In the genomic region with DNA sequence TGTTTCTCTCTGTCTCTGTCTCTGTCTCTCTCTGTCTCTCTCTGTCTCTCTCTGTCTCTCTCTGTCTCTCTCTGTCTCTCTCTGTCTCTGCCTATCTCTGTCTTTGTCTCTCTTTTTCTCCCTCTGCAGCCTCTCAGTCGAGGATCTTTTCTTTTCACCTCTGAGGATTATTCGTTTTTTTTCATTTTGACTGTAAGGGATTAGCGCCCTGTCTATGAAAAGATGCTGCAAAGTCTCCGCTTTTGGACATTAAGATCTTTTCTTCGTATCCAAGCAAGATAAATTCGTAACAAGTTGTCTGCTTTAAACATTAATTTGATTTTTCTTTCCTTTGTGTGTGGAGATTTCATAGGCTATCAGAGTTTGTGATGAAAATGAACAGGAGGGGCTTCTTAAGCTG, we compare ENCODE assay signal across 13 cellular contexts.
"Had no signal": no experiment of that assay in that cellular context is flagged by ENCODE, and none has a peak within 500 bp of the region (broad histone marks: within the 10 kb centered on the region; RNA-seq: fewer than 3 reads in every experiment).

No MANE protein-coding gene starts in this region.

- H3K36me3 ChIP-seq: pancreas, sigmoid colon, spleen, upper lobe of left lung had no signal

- H3K36me3 Mint-ChIP-seq: brain had no signal

- H3K4me3 ChIP-seq: pancreas, sigmoid colon, spleen, upper lobe of left lung had no signal

- H3K27ac ChIP-seq: pancreas, sigmoid colon, spleen, upper lobe of left lung had no signal

- DNase-seq: activated CD4-positive, CD25-positive, alpha-beta regulatory T cell; activated naive CD4-positive, alpha-beta T cell treated with anti-CD3 and anti-CD28 coated beads, Interleukin-2, amount 10 ng/mL, durations not matched to agents 7 days and 5 days; cortex of kidney; effector CD4-positive, alpha-beta T cell; foreskin fibroblast; hypothalamus; pancreas; sigmoid colon; spleen; stimulated activated naive CD8-positive, alpha-beta T cell treated with anti-CD3 and anti-CD28 coated beads, Interleukin-15, amount 100 ng/mL, for 72 hours; upper lobe of left lung had no signal

- H3K27ac Mint-ChIP-seq: activated naive CD4-positive, alpha-beta T cell treated with anti-CD3 and anti-CD28 coated beads, Interleukin-2, amount 10 ng/mL, durations not matched to agents 7 days and 5 days; activated T-helper 2 cell treated with anti-CD3 and anti-CD28 coated beads, Interferon-gamma antibody, Interleukin-2, Interleukin-4, amounts not matched to agents 10 μg/mL and 5 μg/mL and 100 μg/mL, durations not matched to agents 14 hours and 24 hours and 36 hours had no signal

- H3K9me3 ChIP-seq: pancreas, sigmoid colon, spleen, upper lobe of left lung had no signal

- H3K4me3 Mint-ChIP-seq: activated naive CD4-positive, alpha-beta T cell treated with anti-CD3 and anti-CD28 coated beads, Interleukin-2, amount 10 ng/mL, durations not matched to agents 7 days and 5 days; brain; stimulated activated naive CD8-positive, alpha-beta T cell treated with anti-CD3 and anti-CD28 coated beads, Interleukin-15, amount 100 ng/mL, for 72 hours had no signal

- H3K4me1 Mint-ChIP-seq: activated naive CD4-positive, alpha-beta T cell treated with anti-CD3 and anti-CD28 coated beads, Interleukin-2, amount 10 ng/mL, durations not matched to agents 7 days and 5 days had no signal

- ATAC-seq: pancreas; stimulated activated naive CD8-positive, alpha-beta T cell treated with anti-CD3 and anti-CD28 coated beads, Interleukin-15, amount 100 ng/mL, for 72 hours had no signal

- H3K27me3 ChIP-seq: pancreas, upper lobe of left lung had no signal

- H3K27me3 Mint-ChIP-seq: activated naive CD4-positive, alpha-beta T cell treated with anti-CD3 and anti-CD28 coated beads, Interleukin-2, amount 10 ng/mL, durations not matched to agents 7 days and 5 days; stimulated activated naive CD8-positive, alpha-beta T cell treated with anti-CD3 and anti-CD28 coated beads, Interleukin-15, amount 100 ng/mL, for 72 hours had no signal

- H3K4me1 ChIP-seq: pancreas, sigmoid colon, upper lobe of left lung had no signal
